8 cellular contexts compared by ENCODE assay signal in genomic region chr2:121128741-121129659, GRCh38.
A peak's percentile ranks its signal among the peaks of the same experiment; 100 is the strongest.
DNase-seq lines count a peak whose midpoint lies in the region; ATAC-seq, FAIRE-seq and TF ChIP-seq lines count a peak whose summit lies in the region.

No MANE protein-coding gene starts in this region.

- H3K27ac Mint-ChIP-seq in CD14-positive monocyte = peak overlapping the region in 1 of 7 donors; percentile 13

- H3K27me3 ChIP-seq in Panc1 (ENCODE audit: control insufficient read depth, insufficient read depth, low read length) (peaks cover 5% of the 10 kb centered on the region; the same call in 1 of the 2 replicates), esophagus muscularis mucosa (peaks cover 0 to 10% (median 0%) of the 10 kb centered on the region in 4 donors), pancreas (no peaks in the 10 kb centered on the region)

- POLR2A ChIA-PET in Panc1 (lab: Charles Lee) = interaction anchor here (0.6 to 0.7 kb wide), 3 partner anchors 99 to 447 kb away, joined by 4 to 12 read pairs (median 8); no protein-coding TSS in a partner anchor

- BruUV-seq in Panc1 (replicated peaks; lab: Mats Ljungman, UMichigan) = no TSS peak

- H3K27ac ChIP-seq in Panc1 (ENCODE audit: low read length) = no peak overlapping the region
- H3K27ac ChIP-seq in esophagus muscularis mucosa (replicated peaks in 1 of 4) = no peak overlapping the region
- no peak overlapping the region for H3K27ac ChIP-seq in pancreas

- H3K4me3 ChIP-seq in Panc1 (ENCODE audit: low read depth in 2 of 2, low read length in 2 of 2) (no peak overlapping the region), esophagus muscularis mucosa (no peak overlapping the region), pancreas (no peak overlapping the region)

- H3K9me3 ChIP-seq in Panc1 (ENCODE audit: control insufficient read depth, insufficient read depth, low read depth, low read length) (no peaks in the 10 kb centered on the region), esophagus muscularis mucosa (no peaks in the 10 kb centered on the region), pancreas (no peaks in the 10 kb centered on the region)

- H3K27me3 Mint-ChIP-seq in CD14-positive monocyte (ENCODE audit: low read depth in 3 of 3) = peaks cover 5 to 8% (median 5%) of the 10 kb centered on the region in 3 donors

- H3K4me1 ChIP-seq in Panc1 (ENCODE audit: control insufficient read depth, insufficient read depth, low read length) = no peaks in the 10 kb centered on the region
- no peaks in the 10 kb centered on the region for H3K4me1 ChIP-seq in esophagus muscularis mucosa
- H3K4me1 ChIP-seq in pancreas = no peaks in the 10 kb centered on the region

- intact Hi-C loops in CD14-positive monocyte (cut with micrococcal nuclease) (loop anchor here (2.0 to 10.0 kb wide), 2 partner anchors 226 to 228 kb away; no protein-coding TSS in a partner anchor), Panc1 (cut with micrococcal nuclease; ENCODE audit: unreplicated experiment) (no loop called here), esophagus muscularis mucosa (cut with DNase I) (no loop called here), pancreas (cut with DNase I) (loop anchor here in 1 of 3 donors (10.0 kb wide), 1 partner anchor 226 kb away; no protein-coding TSS in a partner anchor)

- H3K4me3 Mint-ChIP-seq in CD14-positive monocyte = no peak overlapping the region

- in situ Hi-C loops in Panc1 (cut with HindIII; ENCODE audit: low pct_unique_long_range_greater_than_20kb, low sequenced_read_pairs) = no loop called here

- H3K9me3 Mint-ChIP-seq in CD14-positive monocyte = peaks cover 6 to 18% (median 11%) of the 10 kb centered on the region in 7 donors

- TF ChIP-seq CTCF in CD14-positive monocyte (IDR thresholded peaks at IDR 0.05) = peak; percentile 78
- TF ChIP-seq CTCF in Panc1 (IDR thresholded peaks at IDR 0.05) = peak; percentile 77; the same call in 1 of the 2 replicates
- peak in 2 of 3 experiments; percentile 16 for TF ChIP-seq CTCF in esophagus muscularis mucosa (IDR thresholded peaks at IDR 0.05)
- peak in 3 of 4 donors; percentile 41 to 48 (median 46) for TF ChIP-seq CTCF in pancreas (IDR thresholded peaks at IDR 0.05)

- FAIRE-seq in pancreas (lab: Jason Lieb, UNC) = peak; percentile 41

- H3K4me1 Mint-ChIP-seq in CD14-positive monocyte = no peaks in the 10 kb centered on the region

- no peaks in the 10 kb centered on the region for H3K36me3 Mint-ChIP-seq in CD14-positive monocyte

- 69% methylated on average over 12 of the region's 12 CpGs for WGBS in esophagus muscularis mucosa
- 69 to 70% methylated on average over 12 of the region's 12 CpGs for WGBS in pancreas, 2 donors

- TF ChIP-seq POLR2A in esophagus muscularis mucosa (IDR thresholded peaks at IDR 0.05; ENCODE audit: low read depth) = no peak

- TF ChIP-seq EP300 in esophagus muscularis mucosa (IDR thresholded peaks at IDR 0.05) = no peak

- DNase-seq in CD14-positive monocyte (ENCODE audit: low spot score) = peak; percentile 57
- DNase-seq in Panc1 (ENCODE audit: low read depth, low spot score) = no peak
- DNase-seq in esophagus muscularis mucosa (ENCODE audit: extremely low spot score) = no peak
- peak in 5 of 6 donors; percentile 30 to 77 (median 64) for DNase-seq in pancreas

- CTCF ChIA-PET in Panc1 (lab: Charles Lee) = interaction anchor here (0.6 to 1.4 kb wide), 4 partner anchors 16 to 659 kb away, joined by 3 to 14 read pairs (median 4); no protein-coding TSS in a partner anchor

- ATAC-seq in GM21390 (IDR thresholded peaks at IDR 0.05; ENCODE audit: unreplicated experiment) (peak; percentile 70), Panc1 (no peak), pancreas (peak; percentile 81 to 95 (median 92)), GM18511 (IDR thresholded peaks at IDR 0.05; ENCODE audit: unreplicated experiment) (no peak), HG02970 (IDR thresholded peaks at IDR 0.05; ENCODE audit: low FRiP score, unreplicated experiment) (no peak), HG02870 (IDR thresholded peaks at IDR 0.05; ENCODE audit: unreplicated experiment) (no peak)

- H3K36me3 ChIP-seq in Panc1 (ENCODE audit: control insufficient read depth, insufficient read depth, low read length) (no peaks in the 10 kb centered on the region), esophagus muscularis mucosa (no peaks in the 10 kb centered on the region), pancreas (no peaks in the 10 kb centered on the region)

Comparison
In these comparisons a context has a peak if more than half of its experiments do, and no peak if none do; other contexts are left out.
1. DNase-seq: peak in CD14-positive monocyte (single experiment) and pancreas (5 of 6); none in Panc1 (single experiment) and esophagus muscularis mucosa (single experiment).
2. CTCF ChIP-seq: peak in every context shown above with its lines; median percentile 78 in CD14-positive monocyte; 77 in Panc1; 46 in pancreas; 16 in esophagus muscularis mucosa.
3. ATAC-seq: peak in GM21390 (single experiment) and pancreas (4 of 4); none in Panc1 (single experiment), GM18511 (single experiment), HG02970 (single experiment) and HG02870 (single experiment).
4. intact Hi-C loops: an anchor here in CD14-positive monocyte (2.0 to 10.0 kb wide); none called in Panc1 and esophagus muscularis mucosa.